ENCODE assay signal across 8 cellular contexts in the genomic region with DNA sequence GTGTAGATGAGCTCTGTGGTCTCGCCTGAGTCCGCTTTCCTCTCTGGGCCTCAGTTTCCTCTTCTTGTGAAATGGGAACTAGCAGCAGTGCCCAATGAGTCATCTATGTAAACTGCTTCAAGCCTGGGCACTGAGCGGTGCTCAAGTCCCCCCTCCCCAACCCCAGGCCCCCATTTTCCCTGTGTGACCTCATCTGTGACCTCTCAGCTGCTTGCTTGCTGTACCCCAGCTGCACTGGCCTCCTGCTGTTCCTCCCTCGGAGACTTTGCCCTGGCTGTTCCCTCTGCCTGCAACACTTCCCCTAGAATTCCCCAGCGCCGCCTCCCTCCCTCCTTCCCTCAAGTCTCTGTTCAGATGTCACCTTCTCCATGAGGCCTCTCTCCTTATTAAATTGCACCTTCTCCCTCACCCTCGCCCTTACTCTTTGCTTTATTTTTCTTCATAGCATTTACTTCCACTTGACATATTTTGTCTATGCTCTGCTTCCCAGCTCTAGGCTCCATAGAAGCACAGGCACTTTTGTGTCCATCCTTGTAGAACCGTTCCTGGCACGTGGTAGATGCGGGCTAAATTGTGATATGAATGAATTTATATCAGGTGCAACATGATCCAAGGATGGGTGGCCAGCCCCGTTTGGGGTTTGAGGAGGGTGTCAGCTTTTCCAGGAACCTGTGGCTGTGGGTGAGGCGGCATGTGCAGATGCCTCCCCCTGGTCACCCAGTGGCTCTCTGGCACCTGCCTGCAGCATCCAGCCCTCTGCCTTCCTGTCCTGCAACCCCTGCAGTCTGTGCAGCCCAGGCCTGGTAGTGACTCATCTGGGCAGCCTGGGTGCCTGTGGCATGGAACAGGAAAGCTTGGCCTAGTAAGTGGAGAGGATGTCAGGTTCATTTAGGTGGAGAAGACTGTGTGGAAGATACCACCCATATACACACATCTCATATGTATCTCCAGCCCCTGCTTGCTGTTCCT. TPM values are rescaled to one million over a fixed set of nuclear protein-coding genes. Genes with fewer than 3 reads are reported as not detected.
A peak's percentile ranks its signal among the peaks of the same experiment; 100 is the strongest.
DNase-seq lines count a peak whose midpoint lies in the region; ATAC-seq, FAIRE-seq and TF ChIP-seq lines count a peak whose summit lies in the region.
"Had no signal": no experiment of that assay in that cellular context is flagged by ENCODE, and none has a peak within 500 bp of the region (broad histone marks: within the 10 kb centered on the region; RNA-seq: fewer than 3 reads in every experiment).

No MANE protein-coding gene starts in this region.

- H3K9me2 ChIP-seq in HCT116 (ENCODE audit: insufficient read depth) = no peaks in the 10 kb centered on the region

- TSS peak; percentile 14 for BruUV-seq in HCT116 (replicated peaks; lab: Mats Ljungman, UMichigan)

- DNase-seq in HCT116 (ENCODE audit: low read depth, low spot score) (no peak), RCC 7860 (ENCODE audit: low spot score) (peak; percentile 80), left cardiac atrium (no peak), spleen (no peak), HAP-1 (ENCODE audit: low spot score in 2 of 2) (no peak), putamen (ENCODE audit: low spot score) (no peak)

- TF ChIP-seq CTCF in HCT116 (IDR thresholded peaks at IDR 0.05 in 2 of 3, conservative IDR thresholded peaks at IDR 0.05 in 1 of 3; ENCODE audit: borderline replicate concordance in 1 of 3, insufficient read depth in 1 of 3, low read depth in 2 of 3, low read length in 2 of 3) = no peak
- no peak for TF ChIP-seq CTCF in spleen (IDR thresholded peaks at IDR 0.05 in 8 of 11, conservative IDR thresholded peaks at IDR 0.05 in 3 of 11)

- H3K79me2 ChIP-seq in HCT116 (ENCODE audit: insufficient read depth, low read length) = peaks cover 83% of the 10 kb centered on the region

- peak overlapping the region; percentile 87 for H3K4me2 ChIP-seq in HCT116 (ENCODE audit: low read length)

- CTCF ChIA-PET in HCT116 (lab: Charles Lee) = interaction anchor here (1.4 to 2.0 kb wide), 4 partner anchors 27 to 111 kb away, joined by 4 to 12 read pairs (median 6); a partner anchor contains a TSS

- POLR2A ChIA-PET in HCT116 (lab: Charles Lee) = interaction anchor here (2.2 kb wide), 1 partner anchor 70 kb away, joined by 18 read pairs; no protein-coding TSS in a partner anchor

- 60 to 76% (median 63%) methylated on average over 12 of the region's 12 CpGs for WGBS in spleen, 5 donors

- H3K27ac ChIP-seq in HCT116 (ENCODE audit: low read depth, low read length) (peak overlapping the region; percentile 88), spleen (peak overlapping the region in 5 of 8 donors; percentile 35 to 87 (median 70))
- H3K27ac ChIP-seq: SJSA1 had no signal

- H3K4me1 ChIP-seq in HCT116 (ENCODE audit: control insufficient read depth in 1 of 2, insufficient read depth in 2 of 2, low read length in 2 of 2) (peaks cover 55 to 75% of the 10 kb centered on the region in 2 experiments), spleen (peaks cover 15 to 81% (median 53%) of the 10 kb centered on the region in 6 donors), HAP-1 (peaks cover 15% of the 10 kb centered on the region)
- H3K4me1 ChIP-seq: SJSA1 had no signal

- H3K36me3 ChIP-seq in HCT116 (ENCODE audit: control insufficient read depth in 1 of 2, insufficient read depth in 2 of 2, low read length in 2 of 2) (no peaks in the 10 kb centered on the region; a peak in 1 of 4 replicates), spleen (peaks cover 0 to 12% (median 0%) of the 10 kb centered on the region in 6 donors), HAP-1 (replicated peaks) (0 out of 2 replicates have a peak, but pooled peaks cover 4% of the 10 kb centered on the region)

- RAD21 ChIA-PET in HCT116 (lab: Charles Lee; ENCODE audit: low non-redundant PET in 1 of 2, low total read pairs in 2 of 2, uncharacterized antibody in 2 of 2, unreplicated experiment in 2 of 2) = interaction anchor here (1.8 to 2.3 kb wide), 2 partner anchors 26 to 53 kb away, joined by 5 to 7 read pairs; a partner anchor contains a TSS

- intact Hi-C loops in HCT116 (cut with micrococcal nuclease) = loop anchor here (10.0 kb wide), 1 partner anchor 52 kb away; no protein-coding TSS in a partner anchor
- intact Hi-C loops in left cardiac atrium (cut with DNase I) = no loop called here
- intact Hi-C loops in spleen (cut with DNase I; ENCODE audit: low total_unique reads) = no loop called here

- H4K20me1 ChIP-seq in HCT116 (ENCODE audit: insufficient read depth) = no peaks in the 10 kb centered on the region

- no peak; the same call in 1 of the 2 replicates for TF ChIP-seq RAD21 in HCT116 (IDR thresholded peaks at IDR 0.05; ENCODE audit: low read depth)

- in situ Hi-C loops in HAP-1 (cut with MboI; ENCODE audit: low sequenced_read_pairs) = no loop called here

- H3K27me3 ChIP-seq in HCT116 (ENCODE audit: insufficient read depth, low read length) = no peaks in the 10 kb centered on the region
- no peaks in the 10 kb centered on the region for H3K27me3 ChIP-seq in spleen (replicated peaks in 1 of 7)
- H3K27me3 ChIP-seq in HAP-1 (ENCODE audit: low read depth) = no peaks in the 10 kb centered on the region
- H3K27me3 ChIP-seq: SJSA1 had no signal

- H3K9me3 ChIP-seq in HCT116 (ENCODE audit: control insufficient read depth in 1 of 2, insufficient read depth in 1 of 2, low read depth in 1 of 2, low read length in 2 of 2) = no peaks in the 10 kb centered on the region
- peaks cover 3 to 18% (median 13%) of the 10 kb centered on the region in 8 donors for H3K9me3 ChIP-seq in spleen
- peaks cover 3% of the 10 kb centered on the region; the same call in 1 of the 2 replicates for H3K9me3 ChIP-seq in HAP-1

- TF ChIP-seq POLR2A in HCT116 (IDR thresholded peaks at IDR 0.05; ENCODE audit: borderline replicate concordance, extremely low read depth, insufficient read depth, insufficient read length) (no peak), spleen (IDR thresholded peaks at IDR 0.05) (no peak)

- peak; percentile 73 for FAIRE-seq in RCC 7860 (lab: Jason Lieb, UNC)

- peak overlapping the region; percentile 60 for H3K9ac ChIP-seq in HCT116 (ENCODE audit: low read length)

- no peak overlapping the region for H2AFZ ChIP-seq in HCT116 (ENCODE audit: low read depth, low read length, poor library complexity, severe bottlenecking)

- peak; percentile 59 for ATAC-seq in HCT116
- ATAC-seq in left cardiac atrium = peak; percentile 17 to 65
- ATAC-seq in HG02763 (IDR thresholded peaks at IDR 0.05; ENCODE audit: unreplicated experiment) = no peak

- H3K4me3 ChIP-seq in HCT116 (replicated peaks in 1 of 2; ENCODE audit: low read depth in 1 of 2, low read length in 2 of 2) (peak overlapping the region; percentile 30 to 49), spleen (peak overlapping the region in 3 of 8 donors; percentile 18 to 45 (median 20)), HAP-1 (no peak overlapping the region)
- H3K4me3 ChIP-seq: SJSA1 had no signal

TF ChIP-seq in HCT116, 20 proteins besides CTCF, POLR2A, EP300 and RAD21 (continues in another document):
- TF ChIP-seq CEBPB (IDR thresholded peaks at IDR 0.05; ENCODE audit: low read depth) (no peak), EGR1 (IDR thresholded peaks at IDR 0.05; ENCODE audit: low read depth) (no peak), EZH2phosphoT487 (IDR thresholded peaks at IDR 0.05; ENCODE audit: borderline replicate concordance) (no peak), YY1 (IDR thresholded peaks at IDR 0.05; ENCODE audit: extremely low read depth, insufficient replicate concordance, low read depth, low read length) (no peak), SP1 (IDR thresholded peaks at IDR 0.05; ENCODE audit: low read depth) (peak; percentile 26; the same call in 1 of the 2 replicates), CBX3 (IDR thresholded peaks at IDR 0.05; ENCODE audit: low read depth) (no peak; the same call in 1 of the 2 replicates), ZNF274 (IDR thresholded peaks at IDR 0.05; ENCODE audit: low read depth, low read length) (no peak)
- TF ChIP-seq, protein P1, sequence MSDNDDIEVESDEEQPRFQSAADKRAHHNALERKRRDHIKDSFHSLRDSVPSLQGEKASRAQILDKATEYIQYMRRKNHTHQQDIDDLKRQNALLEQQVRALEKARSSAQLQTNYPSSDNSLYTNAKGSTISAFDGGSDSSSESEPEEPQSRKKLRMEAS (IDR thresholded peaks at IDR 0.05) = peak; percentile 49
- TF ChIP-seq, protein P2, sequence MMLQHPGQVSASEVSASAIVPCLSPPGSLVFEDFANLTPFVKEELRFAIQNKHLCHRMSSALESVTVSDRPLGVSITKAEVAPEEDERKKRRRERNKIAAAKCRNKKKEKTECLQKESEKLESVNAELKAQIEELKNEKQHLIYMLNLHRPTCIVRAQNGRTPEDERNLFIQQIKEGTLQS (IDR thresholded peaks at IDR 0.05) = no peak
- TF ChIP-seq, protein P3, sequence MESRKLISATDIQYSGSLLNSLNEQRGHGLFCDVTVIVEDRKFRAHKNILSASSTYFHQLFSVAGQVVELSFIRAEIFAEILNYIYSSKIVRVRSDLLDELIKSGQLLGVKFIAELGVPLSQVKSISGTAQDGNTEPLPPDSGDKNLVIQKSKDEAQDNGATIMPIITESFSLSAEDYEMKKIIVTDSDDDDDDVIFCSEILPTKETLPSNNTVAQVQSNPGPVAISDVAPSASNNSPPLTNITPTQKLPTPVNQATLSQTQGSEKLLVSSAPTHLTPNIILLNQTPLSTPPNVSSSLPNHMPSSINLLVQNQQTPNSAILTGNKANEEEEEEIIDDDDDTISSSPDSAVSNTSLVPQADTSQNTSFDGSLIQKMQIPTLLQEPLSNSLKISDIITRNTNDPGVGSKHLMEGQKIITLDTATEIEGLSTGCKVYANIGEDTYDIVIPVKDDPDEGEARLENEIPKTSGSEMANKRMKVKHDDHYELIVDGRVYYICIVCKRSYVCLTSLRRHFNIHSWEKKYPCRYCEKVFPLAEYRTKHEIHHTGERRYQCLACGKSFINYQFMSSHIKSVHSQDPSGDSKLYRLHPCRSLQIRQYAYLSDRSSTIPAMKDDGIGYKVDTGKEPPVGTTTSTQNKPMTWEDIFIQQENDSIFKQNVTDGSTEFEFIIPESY (IDR thresholded peaks at IDR 0.05; ENCODE audit: extremely low read depth, insufficient replicate concordance, low read length) = no peak

RNA-seq across cellular contexts. Expression of a gene that starts 26.3 kb away (rescaled TPM):
- total RNA-seq in HCT116 (2021; ENCODE audit: unreplicated experiment) (41.8 TPM), left cardiac atrium (1 to 10 TPM; 9.8 to 10.0 TPM), spleen (10 to 100 TPM; 35.9 to 62.6 (median 45.1) TPM)
- polyA plus RNA-seq in HCT116 (2012) = 24.7 and 31.1 TPM in 2 replicates
- 10 to 100 TPM in 1 of 3 donors, 1 to 10 TPM in 2; 5.4 to 13.4 (median 5.4) TPM for polyA plus RNA-seq in spleen

RNA-seq across cellular contexts. Expression of a gene that starts 26.9 kb away (rescaled TPM):
- total RNA-seq in HCT116 (2021; ENCODE audit: unreplicated experiment) (not detected), left cardiac atrium (not detected), spleen (not detected)
- polyA plus RNA-seq in HCT116 (2012) = not detected in 2 replicates
- polyA plus RNA-seq in spleen = not detected
- total RNA-seq: SJSA1 had no signal
